ENCODE assay signal across 8 cellular contexts in genomic region chr4:182975806-182976205, GRCh38. TPM values are rescaled to one million over a fixed set of nuclear protein-coding genes. Genes with fewer than 3 reads are reported as not detected.
DNase-seq lines count a peak whose midpoint lies in the region; ATAC-seq and TF ChIP-seq lines count a peak whose summit lies in the region.

No MANE protein-coding gene starts in this region.

- ATAC-seq in GM19463 (IDR thresholded peaks at IDR 0.05; ENCODE audit: unreplicated experiment) (peak; percentile 66), HG03558 (IDR thresholded peaks at IDR 0.05; ENCODE audit: extremely low read depth, unreplicated experiment) (peak; percentile 79), gastrocnemius medialis (no peak), body of pancreas (no peak)
- peak; percentile 98 for ATAC-seq in stimulated activated naive CD8-positive, alpha-beta T cell treated with anti-CD3 and anti-CD28 coated beads, Interleukin-15, amount 100 ng/mL, for 72 hours

- H3K4me1 ChIP-seq in gastrocnemius medialis, result no peaks in the 10 kb centered on the region
- no peaks in the 10 kb centered on the region for H3K4me1 ChIP-seq in body of pancreas

- intact Hi-C loops in gastrocnemius medialis (cut with DNase I; ENCODE audit: low total_unique reads), result no loop called here
- intact Hi-C loops in body of pancreas (cut with DNase I), result no loop called here

- H3K27me3 Mint-ChIP-seq in stimulated activated naive CD8-positive, alpha-beta T cell treated with anti-CD3 and anti-CD28 coated beads, Interleukin-15, amount 100 ng/mL, for 72 hours, result peaks cover 41% of the 10 kb centered on the region

- no peak overlapping the region for H3K4me3 Mint-ChIP-seq in stimulated activated naive CD8-positive, alpha-beta T cell treated with anti-CD3 and anti-CD28 coated beads, Interleukin-15, amount 100 ng/mL, for 72 hours

- TF ChIP-seq POLR2A in gastrocnemius medialis (IDR thresholded peaks at IDR 0.05) (no peak), body of pancreas (IDR thresholded peaks at IDR 0.05) (no peak)

- peak overlapping the region in 1 of 2 donors; percentile 67 for H3K27ac Mint-ChIP-seq in stimulated activated naive CD8-positive, alpha-beta T cell treated with anti-CD3 and anti-CD28 coated beads, Interleukin-15, amount 100 ng/mL, for 72 hours

- 54 to 78% methylated on average over 3 of the region's 3 CpGs for WGBS in body of pancreas, 2 donors

- H3K9me3 ChIP-seq in gastrocnemius medialis (no peaks in the 10 kb centered on the region), body of pancreas (no peaks in the 10 kb centered on the region)

- no peak for TF ChIP-seq CTCF in astrocyte of the spinal cord (IDR thresholded peaks at IDR 0.05; ENCODE audit: low read depth, low read length)
- TF ChIP-seq CTCF in gastrocnemius medialis (IDR thresholded peaks at IDR 0.05 in 4 of 5, conservative IDR thresholded peaks at IDR 0.05 in 1 of 5), result no peak
- no peak for TF ChIP-seq CTCF in body of pancreas (IDR thresholded peaks at IDR 0.05)

- H3K27me3 ChIP-seq in gastrocnemius medialis, result no peaks in the 10 kb centered on the region
- H3K27me3 ChIP-seq in body of pancreas, result no peaks in the 10 kb centered on the region

- peaks cover 8% of the 10 kb centered on the region for H3K4me1 Mint-ChIP-seq in stimulated activated naive CD8-positive, alpha-beta T cell treated with anti-CD3 and anti-CD28 coated beads, Interleukin-15, amount 100 ng/mL, for 72 hours

- H3K27ac ChIP-seq in gastrocnemius medialis, result no peak overlapping the region
- H3K27ac ChIP-seq in body of pancreas, result no peak overlapping the region

- no peaks in the 10 kb centered on the region for H3K36me3 ChIP-seq in gastrocnemius medialis
- H3K36me3 ChIP-seq in body of pancreas (replicated peaks in 1 of 2; ENCODE audit: insufficient read depth in 1 of 2, low read depth in 2 of 2), result no peaks in the 10 kb centered on the region

- DNase-seq in CD1c-positive myeloid dendritic cell (ENCODE audit: extremely low spot score), result peak; percentile 13
- DNase-seq in astrocyte of the spinal cord (ENCODE audit: low read depth, low spot score), result peak; percentile 72
- DNase-seq in stimulated activated naive CD8-positive, alpha-beta T cell treated with anti-CD3 and anti-CD28 coated beads, Interleukin-15, amount 100 ng/mL, for 72 hours, result peak; percentile 9 to 28
- no peak for DNase-seq in iPS-NIHi11 (ENCODE audit: low spot score)
- no peak for DNase-seq in gastrocnemius medialis
- no peak for DNase-seq in body of pancreas

- H3K4me3 ChIP-seq in astrocyte of the spinal cord (ENCODE audit: low read depth, low read length) (no peak overlapping the region), gastrocnemius medialis (no peak overlapping the region), body of pancreas (no peak overlapping the region)

- in situ Hi-C loops in astrocyte of the spinal cord (cut with HindIII; ENCODE audit: low sequenced_read_pairs) (no loop called here), gastrocnemius medialis (cut with MboI; ENCODE audit: low sequenced_read_pairs in 4 of 4) (no loop called here)

- peaks cover 0 to 4% of the 10 kb centered on the region in 2 donors for H3K9me3 Mint-ChIP-seq in stimulated activated naive CD8-positive, alpha-beta T cell treated with anti-CD3 and anti-CD28 coated beads, Interleukin-15, amount 100 ng/mL, for 72 hours

RNA-seq across cellular contexts. Expression of gene DCTD, which starts 58.6 kb away (rescaled TPM):
- total RNA-seq in gastrocnemius medialis (10 to 100 TPM; 32.2 to 48.2 (median 39.1) TPM), body of pancreas (10 to 100 TPM; 27.0 to 39.7 TPM)

Comparison
In these comparisons a context has a peak if more than half of its experiments do, and no peak if none do; other contexts are left out.
1. DNase-seq: peak in CD1c-positive myeloid dendritic cell (single experiment), astrocyte of the spinal cord (single experiment) and stimulated activated naive CD8-positive, alpha-beta T cell treated with anti-CD3 and anti-CD28 coated beads, Interleukin-15, amount 100 ng/mL, for 72 hours (2 of 2); none in iPS-NIHi11 (single experiment), gastrocnemius medialis (0 of 2) and body of pancreas (0 of 4).
2. ATAC-seq: peak in GM19463 (single experiment), HG03558 (single experiment) and stimulated activated naive CD8-positive, alpha-beta T cell treated with anti-CD3 and anti-CD28 coated beads, Interleukin-15, amount 100 ng/mL, for 72 hours (single experiment); none in gastrocnemius medialis (0 of 2) and body of pancreas (single experiment).